ENCODE assay signal across 8 cellular contexts in genomic region chr2:47072018-47072691, GRCh38.
DNase-seq lines count a peak whose midpoint lies in the region; ATAC-seq and TF ChIP-seq lines count a peak whose summit lies in the region.

No MANE protein-coding gene starts in this region.

- no peak overlapping the region for H3K4me3 ChIP-seq in CD4-positive, CD25-positive, alpha-beta regulatory T cell (ENCODE audit: low read depth, low read length)
- H3K4me3 ChIP-seq in MM.1S (ENCODE audit: low read length), result no peak overlapping the region
- H3K4me3 ChIP-seq in brain microvascular endothelial cell (ENCODE audit: low read depth, low read length), result no peak overlapping the region
- H3K4me3 ChIP-seq in lower leg skin (ENCODE audit: low read depth, poor library complexity, severe bottlenecking), result no peak overlapping the region

- peak overlapping the region; percentile 61; the same call in 1 of the 2 replicates for H3K4me2 ChIP-seq in MM.1S (ENCODE audit: low read depth, low read length)

- intact Hi-C loops in lower leg skin (cut with DNase I; ENCODE audit: low total_unique reads), result no loop called here

- peaks cover 27% of the 10 kb centered on the region for H3F3A ChIP-seq in MM.1S (ENCODE audit: insufficient read depth, low read length)

- H3K9me3 ChIP-seq in CD4-positive, CD25-positive, alpha-beta regulatory T cell (ENCODE audit: control insufficient read depth in 2 of 2, low read length in 2 of 2), result no peaks in the 10 kb centered on the region
- no peaks in the 10 kb centered on the region for H3K9me3 ChIP-seq in MM.1S (replicated peaks; ENCODE audit: insufficient read depth, low read length)

- H3K36me3 Mint-ChIP-seq in CD4-positive, CD25-positive, alpha-beta regulatory T cell, result peaks cover 26% of the 10 kb centered on the region

- H3K9me2 ChIP-seq in MM.1S (replicated peaks; ENCODE audit: insufficient read depth, low read length), result no peaks in the 10 kb centered on the region

- peak overlapping the region; percentile 20 to 95 (median 93) for H3K27ac Mint-ChIP-seq in CD4-positive, CD25-positive, alpha-beta regulatory T cell

- WGBS in lower leg skin, 2 donors, result 44 to 57% methylated on average over 26 to 28 of the region's 28 CpGs

- TF ChIP-seq CTCF in MM.1S (IDR thresholded peaks at IDR 0.05; ENCODE audit: low read length), result no peak
- peak; percentile 47 for TF ChIP-seq CTCF in brain microvascular endothelial cell (IDR thresholded peaks at IDR 0.05; ENCODE audit: low read depth, low read length, missing control alignments)
- no peak for TF ChIP-seq CTCF in lower leg skin (IDR thresholded peaks at IDR 0.05)

- H3K4me1 Mint-ChIP-seq in CD4-positive, CD25-positive, alpha-beta regulatory T cell, result peaks cover 0 to 32% (median 21%) of the 10 kb centered on the region in 4 donors

- peaks cover 37% of the 10 kb centered on the region for H3K4me1 ChIP-seq in CD4-positive, CD25-positive, alpha-beta regulatory T cell (ENCODE audit: control insufficient read depth, insufficient read depth, low read length, poor library complexity, severe bottlenecking)
- peaks cover 53% of the 10 kb centered on the region for H3K4me1 ChIP-seq in MM.1S (ENCODE audit: low read length)

- H3K4me3 Mint-ChIP-seq in CD4-positive, CD25-positive, alpha-beta regulatory T cell, result peak overlapping the region in 1 of 4 donors; percentile 19

- peaks cover 17% of the 10 kb centered on the region for H3K36me3 ChIP-seq in CD4-positive, CD25-positive, alpha-beta regulatory T cell (ENCODE audit: control insufficient read depth, insufficient read depth, low read length)
- 0 out of 2 replicates have a peak, but pooled peaks cover 6% of the 10 kb centered on the region for H3K36me3 ChIP-seq in MM.1S (replicated peaks; ENCODE audit: insufficient read depth, low read length)
- no peaks in the 10 kb centered on the region for H3K36me3 ChIP-seq in brain microvascular endothelial cell (replicated peaks)

- TF ChIP-seq POLR2A in lower leg skin (IDR thresholded peaks at IDR 0.05), result no peak

- H3K9ac ChIP-seq in MM.1S (ENCODE audit: low read length), result no peak overlapping the region

- peak in 1 of 2 donors; percentile 8 for ATAC-seq in CD4-positive, CD25-positive, alpha-beta regulatory T cell (ENCODE audit: low read depth in 2 of 2)
- no peak for ATAC-seq in HG03045 (IDR thresholded peaks at IDR 0.05; ENCODE audit: unreplicated experiment)
- no peak for ATAC-seq in activated CD4-positive, CD25-positive, alpha-beta regulatory T cell treated with anti-CD3 and anti-CD28 coated beads, Interleukin-2, amount 50 U/mL, for 24 hours

- no peaks in the 10 kb centered on the region for H3K27me3 Mint-ChIP-seq in CD4-positive, CD25-positive, alpha-beta regulatory T cell

- H4K20me1 ChIP-seq in MM.1S (ENCODE audit: insufficient read depth, low read length), result peaks cover 33% of the 10 kb centered on the region

- no peak overlapping the region for H3K27ac ChIP-seq in CD4-positive, CD25-positive, alpha-beta regulatory T cell (ENCODE audit: insufficient read depth, low read length, poor library complexity, severe bottlenecking)
- H3K27ac ChIP-seq in MM.1S (ENCODE audit: low read length) (peak overlapping the region; percentile 56; the same call in 1 of the 2 replicates), brain microvascular endothelial cell (peak overlapping the region; percentile 97)

- no peak overlapping the region for H2AFZ ChIP-seq in MM.1S (ENCODE audit: low read length)

- in situ Hi-C loops in brain microvascular endothelial cell (cut with HindIII; ENCODE audit: low pct_ligation_motif_present, low sequenced_read_pairs), result no loop called here

- H3K27me3 ChIP-seq in CD4-positive, CD25-positive, alpha-beta regulatory T cell (ENCODE audit: control insufficient read depth, insufficient read depth, low read length), result no peaks in the 10 kb centered on the region
- H3K27me3 ChIP-seq in MM.1S (replicated peaks; ENCODE audit: insufficient read depth, low read length) (no peaks in the 10 kb centered on the region), brain microvascular endothelial cell (replicated peaks) (no peaks in the 10 kb centered on the region)

- peaks cover 19% of the 10 kb centered on the region; the same call in 1 of the 2 replicates for H3K79me2 ChIP-seq in MM.1S (ENCODE audit: low read length)

- DNase-seq in CD4-positive, CD25-positive, alpha-beta regulatory T cell, result no peak
- no peak for DNase-seq in MM.1S
- peak; percentile 80 for DNase-seq in brain microvascular endothelial cell
- DNase-seq in lower leg skin (ENCODE audit: low spot score in 2 of 2), result peak; percentile 71 to 94
- peak; percentile 91 for DNase-seq in superior temporal gyrus (ENCODE audit: extremely low spot score)
- DNase-seq in DMS114 treated with DMSO at 0.1 percent for 48 hours (lab: John Stamatoyannopoulos, UW; ENCODE audit: unreplicated experiment), result no peak

- H3K9me3 Mint-ChIP-seq in CD4-positive, CD25-positive, alpha-beta regulatory T cell, result no peaks in the 10 kb centered on the region

Comparison
In these comparisons a context has a peak if more than half of its experiments do, and no peak if none do; other contexts are left out.
1. DNase-seq: peak in brain microvascular endothelial cell (single experiment), lower leg skin (2 of 2) and superior temporal gyrus (single experiment); none in CD4-positive, CD25-positive, alpha-beta regulatory T cell (0 of 3), MM.1S (single experiment) and DMS114 treated with DMSO at 0.1 percent for 48 hours (single experiment).